In the genomic region with DNA sequence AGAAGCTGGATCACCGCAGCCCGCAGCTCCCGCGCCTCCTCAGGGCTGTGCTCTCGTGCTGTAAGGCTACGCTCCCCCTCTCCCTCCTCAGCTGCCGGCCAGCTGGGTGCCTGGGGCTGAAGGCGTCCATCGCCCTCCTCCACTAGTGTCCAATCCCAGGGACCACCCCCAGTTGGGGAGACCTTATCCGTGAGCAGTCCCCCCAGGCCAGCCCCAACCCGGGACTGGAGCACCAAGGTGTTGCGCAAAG, we compare ENCODE assay signal across 9 cellular contexts. TPM values are rescaled to one million over a fixed set of nuclear protein-coding genes. Genes with fewer than 3 reads are reported as not detected.
DNase-seq lines count a peak whose midpoint lies in the region; ATAC-seq and TF ChIP-seq lines count a peak whose summit lies in the region.
"Had no signal": no experiment of that assay in that cellular context is flagged by ENCODE, and none has a peak within 500 bp of the region (broad histone marks: within the 10 kb centered on the region; RNA-seq: fewer than 3 reads in every experiment).

No MANE protein-coding gene starts in this region.

- H3K4me3 ChIP-seq in GM12875 (ENCODE audit: low read depth, low read length) = peak overlapping the region; percentile 94
- peak overlapping the region; percentile 76 to 88 (median 84) for H3K4me3 ChIP-seq in skeletal muscle tissue (ENCODE audit: low read length in 3 of 3)

- ATAC-seq in foreskin keratinocyte = no peak

- peak overlapping the region; percentile 77 to 91 (median 86) for H3K9ac ChIP-seq in skeletal muscle tissue (ENCODE audit: low read depth in 1 of 3, low read length in 3 of 3)

- TF ChIP-seq CTCF in GM12875 (IDR thresholded peaks at IDR 0.05; ENCODE audit: borderline replicate concordance, insufficient read depth, low read depth, low read length) (no peak), VCaP (conservative IDR thresholded peaks at IDR 0.05) (no peak), foreskin keratinocyte (conservative IDR thresholded peaks at IDR 0.05) (no peak)

- no peaks in the 10 kb centered on the region for H3K9me3 ChIP-seq in skeletal muscle tissue (ENCODE audit: control insufficient read depth in 3 of 3, low read length in 3 of 3)

- H3K27ac ChIP-seq in VCaP (peak overlapping the region; percentile 92), foreskin keratinocyte (peak overlapping the region; percentile 91), skeletal muscle tissue (ENCODE audit: low read depth, low read length) (no peak overlapping the region)

- H3K36me3 ChIP-seq in skeletal muscle tissue (ENCODE audit: control insufficient read depth in 3 of 3, insufficient read depth in 3 of 3, low read length in 3 of 3) = peaks cover 7 to 14% (median 10%) of the 10 kb centered on the region in 3 donors

- H3K27me3 ChIP-seq in foreskin keratinocyte (no peaks in the 10 kb centered on the region), skeletal muscle tissue (ENCODE audit: control insufficient read depth in 3 of 3, insufficient read depth in 3 of 3, low read length in 3 of 3) (peaks cover 0 to 7% (median 5%) of the 10 kb centered on the region in 3 donors)

- DNase-seq in foreskin keratinocyte = no peak
- no peak for DNase-seq in stimulated activated CD4-positive, alpha-beta T cell treated with anti-CD3 and anti-CD28 coated beads, Interleukin-4, amount 100 ng/mL, for 24 hours
- DNase-seq in OCI-M2 (lab: John Stamatoyannopoulos, UW; ENCODE audit: unreplicated experiment) = no peak
- DNase-seq in Ammon's horn (ENCODE audit: low spot score) = no peak
- DNase-seq in cerebellum (ENCODE audit: low spot score) = no peak
- DNase-seq: NCI-H524 treated with DMSO at 0.1 percent for 48 hours had no signal

- no peaks in the 10 kb centered on the region for H3K4me1 ChIP-seq in foreskin keratinocyte
- H3K4me1 ChIP-seq in skeletal muscle tissue (ENCODE audit: control insufficient read depth in 3 of 3, insufficient read depth in 3 of 3, low read length in 3 of 3) = peaks cover 7 to 24% (median 15%) of the 10 kb centered on the region in 3 donors

RNA-seq across cellular contexts. Expression of a gene that starts 1.2 kb away (rescaled TPM):
- total RNA-seq in foreskin keratinocyte = 10.8 and 11.8 TPM in 2 replicates
- polyA plus RNA-seq in foreskin keratinocyte = 5.9 TPM in 2 replicates
- 2.1 TPM for total RNA-seq in skeletal muscle tissue
- 5.7 TPM for total RNA-seq in cerebellum

RNA-seq across cellular contexts. Expression of a gene that starts 7.3 kb away (rescaled TPM):
- total RNA-seq in foreskin keratinocyte (0.42 and 0.65 TPM in 2 replicates), skeletal muscle tissue (not detected), cerebellum (0.73 TPM)
- polyA plus RNA-seq in foreskin keratinocyte = 0.36 and 0.46 TPM in 2 replicates

RNA-seq across cellular contexts. Expression of a gene that starts 54.2 kb away (rescaled TPM):
- total RNA-seq in foreskin keratinocyte (0.07 and 0.11 TPM in 2 replicates), skeletal muscle tissue (under 0.01 TPM), cerebellum (4.9 TPM)
- polyA plus RNA-seq in foreskin keratinocyte = 0.11 and 0.22 TPM in 2 replicates

RNA-seq across cellular contexts. Expression of a gene that starts 59.0 kb away (rescaled TPM):
- total RNA-seq in foreskin keratinocyte (35.4 and 38.3 TPM in 2 replicates), skeletal muscle tissue (11.0 TPM), cerebellum (10.9 TPM)
- 56.4 and 60.0 TPM in 2 replicates for polyA plus RNA-seq in foreskin keratinocyte
